ENCODE assay signal across 8 cellular contexts in the genomic region with DNA sequence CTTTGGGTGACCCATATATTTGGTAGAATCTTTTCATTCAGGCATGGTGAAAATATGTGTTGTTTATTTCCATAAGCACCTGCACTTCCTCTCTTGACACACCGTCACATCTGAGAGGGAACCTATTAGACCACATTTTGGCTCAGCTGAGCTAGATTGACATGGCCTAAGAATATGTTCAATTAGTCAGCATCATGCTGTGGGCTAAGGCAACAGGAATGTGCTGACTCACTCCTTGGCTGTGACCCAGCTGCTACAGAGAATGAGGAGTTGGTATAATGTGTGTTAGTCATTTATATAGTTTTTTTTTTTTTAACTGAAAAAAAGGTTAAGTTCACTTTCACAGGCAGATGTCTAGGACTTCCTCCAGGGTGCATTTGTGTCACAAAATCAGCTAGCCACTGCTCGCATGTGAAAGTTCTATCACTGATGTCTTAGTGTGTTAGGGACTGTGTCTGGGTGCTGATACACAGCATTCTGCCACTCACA.
DNase-seq lines count a peak whose midpoint lies in the region; ATAC-seq and TF ChIP-seq lines count a peak whose summit lies in the region.
"Had no signal": no experiment of that assay in that cellular context is flagged by ENCODE, and none has a peak within 500 bp of the region (broad histone marks: within the 10 kb centered on the region; RNA-seq: fewer than 3 reads in every experiment).

No MANE protein-coding gene starts in this region.

- peak; percentile 98 for ATAC-seq in GM21737 (IDR thresholded peaks at IDR 0.05; ENCODE audit: unreplicated experiment)

- no peaks in the 10 kb centered on the region for H3K4me1 ChIP-seq in Peyer's patch

- H3K27me3 ChIP-seq in GM06990 (replicated peaks; ENCODE audit: control insufficient read depth, insufficient read depth, low read length) (no peaks in the 10 kb centered on the region), Peyer's patch (no peaks in the 10 kb centered on the region)

- TF ChIP-seq CTCF in GM06990 (IDR thresholded peaks at IDR 0.05; ENCODE audit: insufficient read depth, low read length, poor library complexity, severe bottlenecking) (no peak), Peyer's patch (IDR thresholded peaks at IDR 0.05) (no peak)

- DNase-seq in GM06990 (ENCODE audit: extremely low read depth, insufficient read length) (peak; percentile 27), HT-29 (ENCODE audit: low spot score) (peak; percentile 95), Peyer's patch (peak in 2 of 3 donors; percentile 16 to 56), erythroblast (lab: John Stamatoyannopoulos, UW) (peak; percentile 84 to 92), myocyte (ENCODE audit: low read depth) (peak; percentile 99), SKM-1 treated with dmso at 0.1 percent for 144 hours (lab: John Stamatoyannopoulos, UW; ENCODE audit: unreplicated experiment) (no peak)
- DNase-seq: activated T-cell treated with anti-CD3 and anti-CD28 coated beads, Interleukin-2, amount 50 U/mL, for 72 hours had no signal

- no peak for TF ChIP-seq POLR2A in Peyer's patch (IDR thresholded peaks at IDR 0.05)
- TF ChIP-seq POLR2A in erythroblast (IDR thresholded peaks at IDR 0.05; ENCODE audit: low read length): no peak

- no peaks in the 10 kb centered on the region for H3K36me3 ChIP-seq in GM06990 (ENCODE audit: control insufficient read depth, insufficient read depth, low read length)
- no peaks in the 10 kb centered on the region for H3K36me3 ChIP-seq in Peyer's patch

- no peak overlapping the region for H3K4me3 ChIP-seq in GM06990 (replicated peaks; ENCODE audit: low read depth, low read length)
- no peak overlapping the region for H3K4me3 ChIP-seq in Peyer's patch

- no peak overlapping the region for H3K27ac ChIP-seq in Peyer's patch

- no peaks in the 10 kb centered on the region for H3K9me3 ChIP-seq in Peyer's patch
